27 cellular contexts compared by ENCODE assay signal in the genomic region with DNA sequence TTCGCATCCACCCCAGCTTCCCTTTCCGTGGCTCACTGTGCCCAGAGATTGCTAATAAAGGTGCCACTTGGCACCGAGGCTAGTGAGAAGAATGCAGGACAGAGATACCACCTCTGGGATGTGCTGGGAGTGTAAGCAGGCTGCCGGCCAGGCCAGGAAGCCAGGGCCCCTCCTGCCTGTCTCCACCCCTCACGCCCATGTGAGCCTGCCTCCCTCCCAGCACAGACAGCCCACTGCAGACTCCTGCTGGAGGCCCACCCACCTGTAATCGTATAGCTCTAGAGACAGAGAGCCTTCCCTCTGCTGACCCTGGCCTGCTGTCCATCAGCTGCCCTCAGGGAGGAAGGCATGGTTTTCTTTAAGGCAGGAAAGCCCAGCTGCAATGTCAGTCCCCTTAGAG. TPM values are rescaled to one million over a fixed set of nuclear protein-coding genes. Genes with fewer than 3 reads are reported as not detected.
"Had no signal": no experiment of that assay in that cellular context is flagged by ENCODE, and none has a peak within 500 bp of the region (broad histone marks: within the 10 kb centered on the region; RNA-seq: fewer than 3 reads in every experiment).

No MANE protein-coding gene starts in this region.

- ATAC-seq: effector memory CD8-positive, alpha-beta T cell; mucosa of descending colon; stimulated activated naive CD8-positive, alpha-beta T cell treated with anti-CD3 and anti-CD28 coated beads, Interleukin-15, Interleukin-2, amounts not matched to agents 100 U/mL and 50 U/mL, for 24 hours had no signal

- H3K27ac ChIP-seq: esophagus muscularis mucosa, hepatocyte had no signal

- H3K9me3 Mint-ChIP-seq: activated naive CD4-positive, alpha-beta T cell treated with anti-CD3 and anti-CD28 coated beads, Interleukin-2, amount 50 U/mL, for 24 hours; effector memory CD8-positive, alpha-beta T cell; T-helper 1 cell treated with Interleukin-12 subunit alpha and Interleukin-12 subunit beta and Interleukin-4 antibody, amounts not matched to agents 30 μg/mL and 1 μg/mL, for 36 hours had no signal

- H3K36me3 Mint-ChIP-seq: activated naive CD4-positive, alpha-beta T cell treated with anti-CD3 and anti-CD28 coated beads, Interleukin-2, amount 50 U/mL, for 24 hours had no signal

- H2AFZ ChIP-seq: hepatocyte had no signal

- H3K27me3 ChIP-seq: hepatocyte had no signal

- H3K4me3 ChIP-seq: esophagus muscularis mucosa, hepatocyte, mucosa of descending colon had no signal

- H3K36me3 ChIP-seq: esophagus muscularis mucosa had no signal

- H3K4me1 ChIP-seq: esophagus muscularis mucosa had no signal

- H3K4me3 Mint-ChIP-seq: activated naive CD4-positive, alpha-beta T cell treated with anti-CD3 and anti-CD28 coated beads, Interleukin-2, amount 50 U/mL, for 24 hours; brain; effector memory CD8-positive, alpha-beta T cell; T-helper 1 cell treated with Interleukin-12 subunit alpha and Interleukin-12 subunit beta and Interleukin-4 antibody, amounts not matched to agents 30 μg/mL and 1 μg/mL, for 36 hours had no signal

- DNase-seq: activated CD4-positive, alpha-beta T cell treated with anti-CD3 and anti-CD28 coated beads for 4 hours; activated CD4-positive, alpha-beta T cell treated with anti-CD3 and anti-CD28 coated beads, Interleukin-2, amount 50 U/mL, for 48 hours; activated CD4-positive, CD25-positive, alpha-beta regulatory T cell; activated gamma-delta T cell treated with Interleukin-2 at 50 U/mL for 16 hours; caudate nucleus; effector memory CD8-positive, alpha-beta T cell; glutamatergic neuron; mesenchymal stem cell; mucosa of descending colon; occipital lobe; stimulated activated CD4-positive, alpha-beta T cell treated with anti-CD3 and anti-CD28 coated beads, Interleukin-12 subunit alpha, Interleukin-12 subunit beta, amount 100 ng/mL, for 4 hours; stimulated activated CD4-positive, alpha-beta T cell treated with anti-CD3 and anti-CD28 coated beads, Interleukin-4, amount 100 ng/mL, for 4 hours; stimulated activated naive CD8-positive, alpha-beta T cell treated with anti-CD3 and anti-CD28 coated beads, Interleukin-15, Interleukin-2, amounts not matched to agents 100 U/mL and 50 U/mL, for 24 hours; T1000 had no signal

- H3K27ac Mint-ChIP-seq: activated naive CD4-positive, alpha-beta T cell treated with anti-CD3 and anti-CD28 coated beads, Interleukin-2, amount 50 U/mL, for 24 hours; effector memory CD8-positive, alpha-beta T cell; T-helper 1 cell treated with Interleukin-12 subunit alpha and Interleukin-12 subunit beta and Interleukin-4 antibody, amounts not matched to agents 30 μg/mL and 1 μg/mL, for 36 hours had no signal

- H3K9me3 ChIP-seq: esophagus muscularis mucosa, mucosa of descending colon had no signal

- H3K79me2 ChIP-seq: hepatocyte had no signal

- H3K4me2 ChIP-seq: hepatocyte had no signal

- FAIRE-seq: frontal cortex had no signal

- H3K4me1 Mint-ChIP-seq: activated naive CD4-positive, alpha-beta T cell treated with anti-CD3 and anti-CD28 coated beads, Interleukin-2, amount 50 U/mL, for 24 hours had no signal

RNA-seq across cellular contexts. Expression of gene VSTM2B, which starts 13.9 kb away (rescaled TPM):
- total RNA-seq: activated CD8-positive, alpha-beta memory T cell treated with anti-CD3 and anti-CD28 coated beads for 36 hours; aorta; dermis microvascular lymphatic vessel endothelial cell; lower leg skin; renal cortical epithelial cell; subcutaneous adipose tissue; ureter had no signal
- polyA plus RNA-seq: aorta had no signal
